ENCODE assay signal across 1 cellular context in genomic region chr12:120532701-120533238, GRCh38.
TF ChIP-seq lines count a peak whose summit lies in the region.

No MANE protein-coding gene starts in this region.

TF ChIP-seq in HepG2, 621 proteins besides CTCF, POLR2A, EP300 and RAD21:
- TF ChIP-seq ZNF713 (CRISPR knock-in tag; IDR thresholded peaks at IDR 0.05), result no peak
- TF ChIP-seq GZF1 (CRISPR knock-in tag; IDR thresholded peaks at IDR 0.05), result no peak
- TF ChIP-seq CREBL2 (CRISPR knock-in tag; IDR thresholded peaks at IDR 0.05; ENCODE audit: borderline replicate concordance), result no peak
- no peak for TF ChIP-seq ATF6 (CRISPR knock-in tag; conservative IDR thresholded peaks at IDR 0.05)
- no peak for TF ChIP-seq KDM1A (CRISPR knock-in tag; IDR thresholded peaks at IDR 0.05)
- no peak for TF ChIP-seq ZNF451 (CRISPR knock-in tag; IDR thresholded peaks at IDR 0.05)
- no peak for TF ChIP-seq YEATS2 (CRISPR knock-in tag; IDR thresholded peaks at IDR 0.05; ENCODE audit: borderline replicate concordance)
- no peak for TF ChIP-seq ZHX1 (CRISPR knock-in tag; IDR thresholded peaks at IDR 0.05; ENCODE audit: low read depth)
- TF ChIP-seq CHCHD3 (CRISPR knock-in tag; IDR thresholded peaks at IDR 0.05), result no peak
- TF ChIP-seq MXI1 (IDR thresholded peaks at IDR 0.05; ENCODE audit: borderline replicate concordance, low read depth, low read length), result no peak
- no peak for TF ChIP-seq BORCS8-MEF2B (CRISPR knock-in tag; IDR thresholded peaks at IDR 0.05)
- no peak for TF ChIP-seq SP140L (CRISPR knock-in tag; IDR thresholded peaks at IDR 0.05; ENCODE audit: borderline replicate concordance)
- no peak for TF ChIP-seq TOE1 (CRISPR knock-in tag; IDR thresholded peaks at IDR 0.05)
- no peak for TF ChIP-seq HCFC1 (IDR thresholded peaks at IDR 0.05; ENCODE audit: low read depth, low read length)
- TF ChIP-seq SRF (IDR thresholded peaks at IDR 0.05; ENCODE audit: low read depth, low read length), result no peak
TF ChIP-seq in HepG2: peak in this region for 0.
